ENCODE assay signal across 12 cellular contexts in genomic region chr21:39452207-39452964, GRCh38. TPM values are rescaled to one million over a fixed set of nuclear protein-coding genes. Genes with fewer than 3 reads are reported as not detected.
DNase-seq lines count a peak whose midpoint lies in the region; ATAC-seq and TF ChIP-seq lines count a peak whose summit lies in the region.
"Had no signal": no experiment of that assay in that cellular context is flagged by ENCODE, and none has a peak within 500 bp of the region (broad histone marks: within the 10 kb centered on the region; RNA-seq: fewer than 3 reads in every experiment).

No MANE protein-coding gene starts in this region.

- WGBS in prostate gland = 60% methylated on average over 10 of the region's 10 CpGs

- peak overlapping the region; percentile 18 to 63 for H3K4me3 ChIP-seq in ascending aorta
- H3K4me3 ChIP-seq in prostate gland = peak overlapping the region in 1 of 2 donors; percentile 16

- H3K4me3 Mint-ChIP-seq in Calu3 (ENCODE audit: low read depth, unreplicated experiment) = no peak overlapping the region
- H3K4me3 Mint-ChIP-seq: activated naive CD8-positive, alpha-beta T cell; immature natural killer cell had no signal

- no peak overlapping the region for H3K27ac Mint-ChIP-seq in Calu3 (ENCODE audit: unreplicated experiment)
- H3K27ac Mint-ChIP-seq: activated naive CD8-positive, alpha-beta T cell; immature natural killer cell had no signal

- peaks cover 0 to 7% of the 10 kb centered on the region in 2 donors for H3K4me1 ChIP-seq in ascending aorta
- no peaks in the 10 kb centered on the region for H3K4me1 ChIP-seq in prostate gland (replicated peaks)

- H3K36me3 Mint-ChIP-seq in Calu3 (ENCODE audit: insufficient read depth, unreplicated experiment) = no peaks in the 10 kb centered on the region
- H3K36me3 Mint-ChIP-seq: activated naive CD8-positive, alpha-beta T cell had no signal

- intact Hi-C loops in ascending aorta (cut with DNase I) = no loop called here
- intact Hi-C loops in prostate gland (cut with DNase I) = no loop called here
- intact Hi-C loops in Calu3 (cut with micrococcal nuclease; ENCODE audit: unreplicated experiment) = no loop called here

- TF ChIP-seq POLR2A in prostate gland (IDR thresholded peaks at IDR 0.05) = no peak

- H3K27me3 Mint-ChIP-seq in Calu3 (ENCODE audit: unreplicated experiment) = no peaks in the 10 kb centered on the region
- H3K27me3 Mint-ChIP-seq: activated naive CD8-positive, alpha-beta T cell had no signal

- no peaks in the 10 kb centered on the region for H3K36me3 ChIP-seq in ascending aorta
- no peaks in the 10 kb centered on the region for H3K36me3 ChIP-seq in prostate gland

- H3K27ac ChIP-seq in ascending aorta (peak overlapping the region; percentile 82 to 90), prostate gland (peak overlapping the region; percentile 59 to 66)

- DNase-seq in EL = peak; percentile 35
- no peak for DNase-seq in ascending aorta (ENCODE audit: low spot score in 2 of 2)
- DNase-seq in globus pallidus (ENCODE audit: low spot score) = peak; percentile 90
- no peak for DNase-seq in prostate gland (ENCODE audit: low spot score)
- no peak for DNase-seq in Calu3
- DNase-seq: immature natural killer cell; NCI-H1930; stimulated activated CD4-positive, alpha-beta T cell treated with anti-CD3 and anti-CD28 coated beads, Interleukin-2, amount 100 ng/mL, for 48 hours had no signal

- H3K27me3 ChIP-seq in ascending aorta (no peaks in the 10 kb centered on the region), prostate gland (replicated peaks; ENCODE audit: insufficient read depth) (no peaks in the 10 kb centered on the region)

- CTCF ChIA-PET in Calu3 (lab: Charles Lee) = no interaction called here

- H3K9me3 ChIP-seq in ascending aorta = no peaks in the 10 kb centered on the region
- H3K9me3 ChIP-seq in prostate gland = no peaks in the 10 kb centered on the region

- no TSS peak for BruUV-seq in Calu3 (replicated peaks; lab: Mats Ljungman, UMichigan)

- no peak for ATAC-seq in GM19324 (IDR thresholded peaks at IDR 0.05; ENCODE audit: low FRiP score, unreplicated experiment)
- no peak for ATAC-seq in HG03095 (IDR thresholded peaks at IDR 0.05; ENCODE audit: unreplicated experiment)
- no peak for ATAC-seq in HG03469 (IDR thresholded peaks at IDR 0.05; ENCODE audit: unreplicated experiment)

- no peak for TF ChIP-seq CTCF in ascending aorta (IDR thresholded peaks at IDR 0.05)
- no peak for TF ChIP-seq CTCF in prostate gland (IDR thresholded peaks at IDR 0.05)
- no peak for TF ChIP-seq CTCF in Calu3 (IDR thresholded peaks at IDR 0.05; ENCODE audit: unreplicated experiment)

- H3K4me1 Mint-ChIP-seq in Calu3 (ENCODE audit: low read depth, unreplicated experiment) = no peaks in the 10 kb centered on the region
- H3K4me1 Mint-ChIP-seq: immature natural killer cell had no signal

- no peaks in the 10 kb centered on the region for H3K9me3 Mint-ChIP-seq in Calu3 (ENCODE audit: low read depth, unreplicated experiment)

RNA-seq across cellular contexts. Expression of gene SH3BGR, which starts 0.6 kb away (rescaled TPM):
- not detected for total RNA-seq in ascending aorta
- total RNA-seq in prostate gland = 1 to 10 TPM; 4.8 to 5.1 TPM
- total RNA-seq in Calu3 (2022) = 3.2 and 3.7 TPM in 2 replicates

RNA-seq across cellular contexts. Expression of gene LCA5L, which starts 6.8 kb away (rescaled TPM):
- total RNA-seq in ascending aorta = not detected
- 10 to 100 TPM in 1 of 2 donors, 1 to 10 TPM in 1; 3.7 to 11.1 TPM for total RNA-seq in prostate gland
- 1.7 and 2.0 TPM in 2 replicates for total RNA-seq in Calu3 (2022)

Comparison
In these comparisons a context has a peak if more than half of its experiments do, and no peak if none do; other contexts are left out.
1. DNase-seq: peak in EL (single experiment) and globus pallidus (single experiment); none in ascending aorta (0 of 2), prostate gland (single experiment) and Calu3 (single experiment).